In genomic region chr1:234785922-234786321, GRCh38 we compare ENCODE assay signal across 6 cellular contexts.
DNase-seq lines count a peak whose midpoint lies in the region; ATAC-seq, FAIRE-seq and TF ChIP-seq lines count a peak whose summit lies in the region.
"Not testable (repeated sequence)": the region's sequence is repeated elsewhere in the genome, so short reads cannot be mapped to it uniquely, and the experiment has no call there.

No MANE protein-coding gene starts in this region.

- H3K23ac ChIP-seq in mesenchymal stem cell (ENCODE audit: low read length in 2 of 2) = not testable (repeated sequence)

- not testable (repeated sequence) for H3K36me3 Mint-ChIP-seq in GM23338 (ENCODE audit: low read depth); astrocyte (ENCODE audit: low read depth, unreplicated experiment)

- WGBS in mammary epithelial cell (ENCODE audit: low coverage, missing lambda C conversion rate) = 6% methylated on average over 3 of the region's 8 CpGs
- 100% methylated on average over 2 of the region's 8 CpGs for WGBS in mesenchymal stem cell
- WGBS in psoas muscle, 3 donors = 13 to 49% (median 33%) methylated on average over 3 to 8 of the region's 8 CpGs
- WGBS in smooth muscle cell (ENCODE audit: low lambda C conversion rate) = 25% methylated on average over 8 of the region's 8 CpGs

- not testable (repeated sequence) for H4K91ac ChIP-seq in mesenchymal stem cell (ENCODE audit: low read length)

- H3K4me1 Mint-ChIP-seq in GM23338; astrocyte (ENCODE audit: low read depth, unreplicated experiment): not testable (repeated sequence)

- not testable (repeated sequence) for DNase-seq in GM23338 (ENCODE audit: low spot score); astrocyte (ENCODE audit: low read depth); mammary epithelial cell; mesenchymal stem cell; psoas muscle; smooth muscle cell (lab: John Stamatoyannopoulos, UW; ENCODE audit: unreplicated experiment)

- in situ Hi-C loops in mammary epithelial cell (cut with MboI; ENCODE audit: low sequenced_read_pairs in 2 of 2) = not testable (repeated sequence)

- not testable (repeated sequence) for H3K27me3 Mint-ChIP-seq in GM23338 (ENCODE audit: insufficient read depth, low read depth, poor library complexity); astrocyte (ENCODE audit: low read depth, unreplicated experiment)

- not testable (repeated sequence) for H3K14ac ChIP-seq in mesenchymal stem cell (ENCODE audit: low read length in 2 of 2)

- dilution Hi-C loops in mammary epithelial cell (cut with HindIII; ENCODE audit: low sequenced_read_pairs) = not testable (repeated sequence)

- H3K27me3 ChIP-seq in GM23338 (ENCODE audit: insufficient read depth); smooth muscle cell (ENCODE audit: low read depth): not testable (repeated sequence)
- H3K27me3 ChIP-seq in astrocyte (ENCODE audit: insufficient read depth, low read length) (peaks cover 22% of the 10 kb centered on the region), mammary epithelial cell (ENCODE audit: insufficient read depth, low read length) (peaks cover 16% of the 10 kb centered on the region), mesenchymal stem cell (ENCODE audit: control insufficient read depth in 1 of 2, insufficient read depth in 1 of 2, low read length in 2 of 2) (peaks cover 21 to 24% of the 10 kb centered on the region in 2 experiments), psoas muscle (ENCODE audit: insufficient read depth in 3 of 3, low read length in 2 of 3) (peaks cover 0 to 10% (median 0%) of the 10 kb centered on the region in 3 donors)

- peaks cover 11% of the 10 kb centered on the region for H3K4me1 ChIP-seq in GM23338 (ENCODE audit: insufficient read depth)
- H3K4me1 ChIP-seq in astrocyte (ENCODE audit: insufficient read depth, low read length); mammary epithelial cell (ENCODE audit: insufficient read depth, low read length); mesenchymal stem cell (ENCODE audit: control insufficient read depth, insufficient read depth, low read depth, low read length); psoas muscle: not testable (repeated sequence)
- peaks cover 16% of the 10 kb centered on the region for H3K4me1 ChIP-seq in smooth muscle cell (ENCODE audit: low read depth)

- ATAC-seq in GM23338 (peak; percentile 25), psoas muscle (peak; percentile 46 to 65 (median 54))

- H3K36me3 ChIP-seq in GM23338 (ENCODE audit: insufficient read depth); astrocyte (ENCODE audit: insufficient read depth, low read length); mammary epithelial cell (ENCODE audit: insufficient read depth, low read length); mesenchymal stem cell (ENCODE audit: control insufficient read depth in 1 of 2, insufficient read depth in 2 of 2, low read depth in 1 of 2, low read length in 2 of 2); psoas muscle (ENCODE audit: insufficient read depth in 1 of 2, low read depth in 1 of 2); smooth muscle cell (ENCODE audit: low read depth): not testable (repeated sequence)

- H3K9me3 Mint-ChIP-seq in GM23338; astrocyte (ENCODE audit: unreplicated experiment): not testable (repeated sequence)

- H2BK15ac ChIP-seq in mesenchymal stem cell (ENCODE audit: low read depth, poor library complexity, severe bottlenecking) = not testable (repeated sequence)

- H2BK5ac ChIP-seq in mesenchymal stem cell (ENCODE audit: low read depth, low read length, poor library complexity, severe bottlenecking) = not testable (repeated sequence)

- not testable (repeated sequence) for H3K27ac Mint-ChIP-seq in GM23338
- H3K27ac Mint-ChIP-seq in astrocyte (ENCODE audit: unreplicated experiment) = peak overlapping the region; percentile 95

- TF ChIP-seq CTCF in GM23338 (conservative IDR thresholded peaks at IDR 0.05; ENCODE audit: low read depth in 2 of 2); astrocyte (IDR thresholded peaks at IDR 0.05; ENCODE audit: insufficient read depth, low read depth, low read length); mammary epithelial cell (conservative IDR thresholded peaks at IDR 0.05 in 1 of 2, IDR thresholded peaks at IDR 0.05 in 1 of 2; ENCODE audit: extremely low read depth in 1 of 2, insufficient read depth in 1 of 2, low read depth in 1 of 2, low read length in 2 of 2); psoas muscle (IDR thresholded peaks at IDR 0.05); smooth muscle cell (IDR thresholded peaks at IDR 0.05; ENCODE audit: borderline replicate concordance, insufficient read depth, poor library complexity, severe bottlenecking): not testable (repeated sequence)

- H3K9me2 ChIP-seq in GM23338 (ENCODE audit: insufficient read depth) = peaks cover 16% of the 10 kb centered on the region

- H3F3A ChIP-seq in GM23338 (replicated peaks; ENCODE audit: low read depth); smooth muscle cell (ENCODE audit: low read depth): not testable (repeated sequence)

- not testable (repeated sequence) for H3K79me2 ChIP-seq in GM23338 (replicated peaks; ENCODE audit: insufficient read depth); astrocyte (ENCODE audit: insufficient read depth, low read length); mammary epithelial cell (ENCODE audit: insufficient read depth, low read length); smooth muscle cell (ENCODE audit: low read depth)

- not testable (repeated sequence) for H3K4me3 Mint-ChIP-seq in GM23338; astrocyte (ENCODE audit: unreplicated experiment)

- not testable (repeated sequence) for H3K9ac ChIP-seq in astrocyte (ENCODE audit: low read length); mesenchymal stem cell (ENCODE audit: low read length); smooth muscle cell (ENCODE audit: low read depth)
- peak overlapping the region; percentile 27 for H3K9ac ChIP-seq in mammary epithelial cell (ENCODE audit: insufficient read depth, low read length)

- intact Hi-C loops in mammary epithelial cell (cut with micrococcal nuclease); psoas muscle (cut with DNase I): not testable (repeated sequence)

- H3K4ac ChIP-seq in mesenchymal stem cell (ENCODE audit: low read depth in 1 of 2, low read length in 2 of 2) = not testable (repeated sequence)

- H3K79me1 ChIP-seq in mesenchymal stem cell (replicated peaks; ENCODE audit: low read length, poor library complexity, severe bottlenecking) = not testable (repeated sequence)

- not testable (repeated sequence) for H2AFZ ChIP-seq in GM23338; astrocyte (ENCODE audit: low read depth, low read length); mammary epithelial cell (ENCODE audit: low read depth, low read length); mesenchymal stem cell (ENCODE audit: low read depth, low read length); smooth muscle cell (ENCODE audit: low read depth)

- not testable (repeated sequence) for H3K18ac ChIP-seq in mesenchymal stem cell (ENCODE audit: low read depth in 1 of 2, low read length in 2 of 2)

- not testable (repeated sequence) for H3K4me3 ChIP-seq in GM23338; astrocyte (ENCODE audit: insufficient read depth, low read depth, low read length); mammary epithelial cell (replicated peaks in 1 of 3; ENCODE audit: insufficient read depth in 1 of 3, low read depth in 2 of 3, low read length in 3 of 3); mesenchymal stem cell (ENCODE audit: insufficient read depth in 1 of 2, low read depth in 1 of 2, low read length in 2 of 2); psoas muscle; smooth muscle cell

- BruUV-seq in mammary epithelial cell (replicated peaks; lab: Mats Ljungman, UMichigan) = not testable (repeated sequence)

- FAIRE-seq in astrocyte (lab: Jason Lieb, UNC) = not testable (repeated sequence)

- H2BK120ac ChIP-seq in mesenchymal stem cell (ENCODE audit: low read depth, low read length) = not testable (repeated sequence)

- not testable (repeated sequence) for H3K4me2 ChIP-seq in GM23338; astrocyte (ENCODE audit: low read length); mesenchymal stem cell (ENCODE audit: low read length, poor library complexity, severe bottlenecking); smooth muscle cell
- peak overlapping the region; percentile 44 for H3K4me2 ChIP-seq in mammary epithelial cell (ENCODE audit: insufficient read depth, low read depth, low read length)

- CTCF ChIA-PET in mammary epithelial cell (lab: Charles Lee; ENCODE audit: low non-redundant PET) = not testable (repeated sequence)

- not testable (repeated sequence) for H4K8ac ChIP-seq in mesenchymal stem cell (ENCODE audit: low read length)

- not testable (repeated sequence) for H3K27ac ChIP-seq in GM23338 (ENCODE audit: low read depth); astrocyte (ENCODE audit: low read depth, low read length)
- H3K27ac ChIP-seq in mammary epithelial cell (ENCODE audit: insufficient read depth, low read depth, low read length) (peak overlapping the region; percentile 58), mesenchymal stem cell (ENCODE audit: low read length, poor library complexity, severe bottlenecking) (peak overlapping the region; percentile 70), psoas muscle (peak overlapping the region; percentile 56), smooth muscle cell (ENCODE audit: low read depth) (peak overlapping the region; percentile 71)

- not testable (repeated sequence) for H2BK12ac ChIP-seq in mesenchymal stem cell (ENCODE audit: low read length in 2 of 2)

- not testable (repeated sequence) for H3K9me3 ChIP-seq in astrocyte (ENCODE audit: insufficient read depth, low read depth, low read length); mammary epithelial cell (replicated peaks; ENCODE audit: insufficient read depth, low read length); mesenchymal stem cell (ENCODE audit: control insufficient read depth, low read length); psoas muscle; smooth muscle cell (replicated peaks; ENCODE audit: low read depth)

- H4K20me1 ChIP-seq in GM23338 (replicated peaks; ENCODE audit: insufficient read depth); astrocyte (ENCODE audit: insufficient read depth, low read length); mammary epithelial cell (ENCODE audit: insufficient read depth, low read length); smooth muscle cell (ENCODE audit: low read depth): not testable (repeated sequence)

- H2AK5ac ChIP-seq in mesenchymal stem cell (ENCODE audit: low read length, severe bottlenecking) = not testable (repeated sequence)
